Comparison of ENCODE assay signal across 1 cellular context in genomic region chr14:50544911-50545310, GRCh38.
TF ChIP-seq lines count a peak whose summit lies in the region.

No MANE protein-coding gene starts in this region.

TF ChIP-seq in HepG2, 621 proteins besides CTCF, POLR2A, EP300 and RAD21 (continued from another document):
- no peak for TF ChIP-seq ZNF136 (CRISPR knock-in tag; IDR thresholded peaks at IDR 0.05; ENCODE audit: low read depth)
- no peak for TF ChIP-seq ZBTB1 (CRISPR knock-in tag; IDR thresholded peaks at IDR 0.05; ENCODE audit: borderline replicate concordance)
- no peak for TF ChIP-seq KAT8 (CRISPR knock-in tag; IDR thresholded peaks at IDR 0.05)
- no peak for TF ChIP-seq GRHL1 (CRISPR knock-in tag; conservative IDR thresholded peaks at IDR 0.05)
- no peak for TF ChIP-seq ZNF12 (CRISPR knock-in tag; IDR thresholded peaks at IDR 0.05)
- no peak for TF ChIP-seq ZNF496 (CRISPR knock-in tag; IDR thresholded peaks at IDR 0.05; ENCODE audit: insufficient replicate concordance)
- TF ChIP-seq RARG (CRISPR knock-in tag; IDR thresholded peaks at IDR 0.05; ENCODE audit: low read depth), result no peak
- no peak for TF ChIP-seq E2F1 (CRISPR knock-in tag; IDR thresholded peaks at IDR 0.05)
- no peak for TF ChIP-seq MED1 (CRISPR knock-in tag; IDR thresholded peaks at IDR 0.05)
- no peak for TF ChIP-seq ZNF362 (CRISPR knock-in tag; IDR thresholded peaks at IDR 0.05; ENCODE audit: borderline replicate concordance)
- TF ChIP-seq PAXIP1 (CRISPR knock-in tag; conservative IDR thresholded peaks at IDR 0.05), result no peak
- no peak for TF ChIP-seq SMARCE1 (IDR thresholded peaks at IDR 0.05; ENCODE audit: borderline replicate concordance)
- no peak for TF ChIP-seq AHDC1 (CRISPR knock-in tag; IDR thresholded peaks at IDR 0.05; ENCODE audit: borderline replicate concordance)
- TF ChIP-seq TBX3 (IDR thresholded peaks at IDR 0.05; ENCODE audit: borderline replicate concordance), result no peak
- TF ChIP-seq REPIN1 (CRISPR knock-in tag; IDR thresholded peaks at IDR 0.05; ENCODE audit: borderline replicate concordance, low read depth), result no peak
TF ChIP-seq in HepG2: peak in this region for 0.
